In the genomic region with DNA sequence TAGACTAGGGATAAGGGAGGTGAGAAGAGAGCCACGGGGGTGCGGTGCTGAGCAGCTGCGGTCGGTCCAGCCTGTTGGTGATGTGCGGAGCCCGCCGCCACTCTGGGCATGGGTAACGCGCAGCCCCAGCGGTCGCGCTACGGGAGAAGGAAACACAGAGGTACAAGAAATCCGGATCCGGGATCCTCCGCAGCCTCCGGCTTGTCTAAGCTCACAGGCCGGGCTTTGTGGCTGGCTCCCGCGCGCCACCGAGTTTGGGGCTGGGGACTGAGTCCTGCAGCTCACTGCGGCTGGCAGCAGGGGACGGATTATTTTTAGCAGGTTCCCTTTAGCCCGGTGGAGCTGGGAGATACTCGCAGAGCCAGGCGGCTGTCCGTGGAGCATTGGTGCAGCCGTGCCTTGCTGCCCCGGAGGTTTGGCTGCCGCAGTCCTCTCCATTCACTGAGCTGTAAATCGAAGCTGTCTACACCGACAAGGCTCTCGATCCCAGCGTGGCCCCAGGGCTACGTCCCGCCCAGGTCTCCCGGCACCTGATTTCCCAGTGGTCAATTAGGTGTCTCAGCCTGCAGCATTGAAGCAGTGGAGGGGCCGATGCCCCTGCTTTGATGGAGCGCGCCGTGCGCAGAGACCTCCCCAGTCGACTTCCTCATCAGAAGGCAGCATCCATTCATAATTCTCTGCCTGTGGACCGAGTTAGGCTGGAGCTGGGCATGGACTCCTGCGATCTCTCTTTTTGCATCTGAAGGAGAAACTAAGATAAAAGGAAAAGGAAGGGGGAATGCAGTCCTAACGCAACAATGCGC, we compare ENCODE assay signal across 8 cellular contexts.
DNase-seq lines count a peak whose midpoint lies in the region; ATAC-seq and TF ChIP-seq lines count a peak whose summit lies in the region.

No MANE protein-coding gene starts in this region.

- DNase-seq in COLO668 (lab: John Stamatoyannopoulos, UW; ENCODE audit: unreplicated experiment) (peak; percentile 63), head of caudate nucleus (peak in 28 of 42 donors; percentile 2 to 47 (median 16)), progenitor cell of endocrine pancreas (ENCODE audit: low spot score, unreplicated experiment) (no peak), NCI-H748 (lab: John Stamatoyannopoulos, UW; ENCODE audit: unreplicated experiment) (no peak), NCI-H446 (lab: John Stamatoyannopoulos, UW) (no peak)
- peak; percentile 33 to 43 for DNase-seq in activated T-cell treated with anti-CD3 and anti-CD28 coated beads, Interleukin-2, amount 50 U/mL, for 48 hours
- no peak for DNase-seq in activated effector memory CD4-positive, alpha-beta T cell treated with anti-CD3 and anti-CD28 coated beads, Interleukin-2, amount 50 U/mL, for 16 hours

- H3K27ac Mint-ChIP-seq in progenitor cell of endocrine pancreas = peak overlapping the region; percentile 69

- ATAC-seq in GM21423 (IDR thresholded peaks at IDR 0.05; ENCODE audit: unreplicated experiment) = no peak

- TF ChIP-seq CTCF in progenitor cell of endocrine pancreas (IDR thresholded peaks at IDR 0.05; ENCODE audit: unreplicated experiment) = peak; percentile 6

- H3K36me3 Mint-ChIP-seq in progenitor cell of endocrine pancreas (ENCODE audit: insufficient read depth) = peaks cover 18% of the 10 kb centered on the region

- peaks cover 7% of the 10 kb centered on the region for H3K27me3 Mint-ChIP-seq in progenitor cell of endocrine pancreas

- intact Hi-C loops in head of caudate nucleus (cut with DNase I) = no loop called here

- H3K9me3 Mint-ChIP-seq in progenitor cell of endocrine pancreas (ENCODE audit: low read depth) = no peaks in the 10 kb centered on the region

- H3K4me3 Mint-ChIP-seq in progenitor cell of endocrine pancreas (ENCODE audit: low read depth) = peak overlapping the region; percentile 67

- H3K4me1 Mint-ChIP-seq in progenitor cell of endocrine pancreas (ENCODE audit: low read depth) = peaks cover 28% of the 10 kb centered on the region

Comparison
In these comparisons a context has a peak if more than half of its experiments do, and no peak if none do; other contexts are left out.
1. DNase-seq: peak in COLO668 (single experiment), activated T-cell treated with anti-CD3 and anti-CD28 coated beads, Interleukin-2, amount 50 U/mL, for 48 hours (2 of 2) and head of caudate nucleus (28 of 42); none in progenitor cell of endocrine pancreas (single experiment), NCI-H748 (single experiment), activated effector memory CD4-positive, alpha-beta T cell treated with anti-CD3 and anti-CD28 coated beads, Interleukin-2, amount 50 U/mL, for 16 hours (single experiment) and NCI-H446 (0 of 2).